15 cellular contexts compared by ENCODE assay signal in the genomic region with DNA sequence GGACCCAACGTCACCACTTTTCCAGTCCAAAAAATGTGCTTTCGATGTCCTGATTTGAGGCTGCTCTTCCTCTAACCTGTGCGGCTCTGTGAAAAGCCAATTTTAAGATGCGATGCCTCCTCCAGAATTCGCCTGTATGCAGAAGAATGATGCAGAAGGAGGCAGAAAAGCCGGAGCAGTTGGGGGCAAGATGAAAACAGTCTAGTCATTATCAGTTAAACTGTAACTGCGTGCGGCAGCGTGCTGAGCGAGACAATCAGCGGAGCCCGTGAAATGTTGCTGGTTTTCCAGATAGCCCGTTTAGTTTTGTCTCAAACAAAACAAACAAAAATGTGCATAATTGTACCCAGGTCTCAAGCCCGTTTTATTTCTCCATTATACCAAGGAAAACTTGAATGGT.
DNase-seq lines count a peak whose midpoint lies in the region; ATAC-seq, FAIRE-seq and TF ChIP-seq lines count a peak whose summit lies in the region.
"Had no signal": no experiment of that assay in that cellular context is flagged by ENCODE, and none has a peak within 500 bp of the region (broad histone marks: within the 10 kb centered on the region; RNA-seq: fewer than 3 reads in every experiment).

No MANE protein-coding gene starts in this region.

- TF ChIP-seq POLR2A in HepG2 (IDR thresholded peaks at IDR 0.05; ENCODE audit: insufficient read depth in 1 of 2, low read depth in 2 of 2, low read length in 2 of 2), result no peak
- no peak for TF ChIP-seq POLR2A in right lobe of liver (IDR thresholded peaks at IDR 0.05)

- CTCF ChIA-PET in HepG2 (lab: Yijun Ruan, JAX; ENCODE audit: low intra/inter-chr PET ratio, low total read pairs), result interaction anchor here (1.0 to 1.7 kb wide), 3 partner anchors 19 to 792 kb away, joined by 3 to 14 read pairs (median 5); no protein-coding TSS in a partner anchor
- CTCF ChIA-PET in HEK293T (lab: Yijun Ruan, JAX), result no interaction called here

- TF ChIP-seq CTCF in HepG2 (CRISPR knock-in tag; IDR thresholded peaks at IDR 0.05), result no peak
- TF ChIP-seq CTCF in right lobe of liver (IDR thresholded peaks at IDR 0.05), result no peak
- TF ChIP-seq CTCF in astrocyte of the cerebellum (IDR thresholded peaks at IDR 0.05; ENCODE audit: low read depth, low read length, missing control alignments), result no peak
- TF ChIP-seq CTCF in smooth muscle cell (IDR thresholded peaks at IDR 0.05; ENCODE audit: borderline replicate concordance, insufficient read depth, poor library complexity, severe bottlenecking), result no peak

- no peak overlapping the region for H3K9ac ChIP-seq in HepG2 (ENCODE audit: insufficient read depth, low read depth, low read length)
- H3K9ac ChIP-seq in smooth muscle cell (ENCODE audit: low read depth), result no peak overlapping the region

- H3K79me2 ChIP-seq in HepG2 (ENCODE audit: insufficient read depth, low read length) (no peaks in the 10 kb centered on the region), smooth muscle cell (ENCODE audit: low read depth) (no peaks in the 10 kb centered on the region)

- H3K4me1 ChIP-seq in HepG2 (ENCODE audit: insufficient read depth, low read length) (peaks cover 16% of the 10 kb centered on the region), right lobe of liver (no peaks in the 10 kb centered on the region), smooth muscle cell (ENCODE audit: low read depth) (peaks cover 16% of the 10 kb centered on the region)

- WGBS in HepG2 (ENCODE audit: low lambda C conversion rate), result 9% methylated on average over 14 of the region's 14 CpGs
- WGBS in right lobe of liver (ENCODE audit: insufficient coverage, low coverage, low lambda C conversion rate, missing lambda C conversion rate), result 43% methylated on average over 14 of the region's 14 CpGs
- 47% methylated on average over 14 of the region's 14 CpGs for WGBS in smooth muscle cell (ENCODE audit: low lambda C conversion rate)

- in situ Hi-C loops in HepG2 (cut with HindIII; ENCODE audit: extremely low pct_ligation_motif_present, low pct_unique_long_range_greater_than_20kb) (no loop called here), astrocyte of the cerebellum (cut with HindIII; ENCODE audit: low sequenced_read_pairs) (no loop called here)

- POLR2A ChIA-PET in HepG2 (lab: Yijun Ruan, JAX), result no interaction called here
- POLR2A ChIA-PET in HEK293T (lab: Yijun Ruan, JAX), result no interaction called here

- H3F3A ChIP-seq in smooth muscle cell (ENCODE audit: low read depth), result peaks cover 5% of the 10 kb centered on the region

- TF ChIP-seq EP300 in HepG2 (IDR thresholded peaks at IDR 0.05; ENCODE audit: low read depth in 2 of 2, low read length in 2 of 2) (no peak), HepG2 (CRISPR knock-in tag; IDR thresholded peaks at IDR 0.05; ENCODE audit: borderline replicate concordance) (no peak)

- DNase-seq in DMS53 (lab: John Stamatoyannopoulos, UW) (peak; percentile 25), DMS53 treated with DMSO at 0.1 percent for 48 hours (lab: John Stamatoyannopoulos, UW; ENCODE audit: unreplicated experiment) (no peak), HepG2 (ENCODE audit: low spot score) (no peak), right lobe of liver (no peak), astrocyte of the cerebellum (ENCODE audit: low read depth) (no peak), smooth muscle cell (lab: John Stamatoyannopoulos, UW; ENCODE audit: unreplicated experiment) (no peak), HEK293T (ENCODE audit: extremely low spot score) (no peak), NCI-H1436 treated with DMSO at 0.1 percent for 48 hours (lab: John Stamatoyannopoulos, UW) (no peak)
- DNase-seq: CD4-positive, alpha-beta T cell; GDM1; HFFc6 had no signal

- H3K4me3 ChIP-seq in HepG2 (replicated peaks in 1 of 3; ENCODE audit: insufficient read depth in 1 of 3, low read depth in 2 of 3, low read length in 3 of 3) (peak overlapping the region in 2 of 3 experiments; percentile 48 to 62; a peak in 4 of 6 replicates), right lobe of liver (no peak overlapping the region), astrocyte of the cerebellum (ENCODE audit: low read depth, low read length) (peak overlapping the region; percentile 7), smooth muscle cell (no peak overlapping the region)
- H3K4me3 ChIP-seq: HAP-1 had no signal

- H3K9me3 ChIP-seq in HepG2 (ENCODE audit: low read length) (no peaks in the 10 kb centered on the region), right lobe of liver (no peaks in the 10 kb centered on the region), smooth muscle cell (replicated peaks; ENCODE audit: low read depth) (no peaks in the 10 kb centered on the region)
- H3K9me3 ChIP-seq: HAP-1 had no signal

- TF ChIP-seq RAD21 in HepG2 (CRISPR knock-in tag; IDR thresholded peaks at IDR 0.05), result no peak

- H3K27me3 ChIP-seq in HepG2 (ENCODE audit: control insufficient read depth in 1 of 2, insufficient read depth in 2 of 2, low read length in 2 of 2) (peaks cover 0 to 8% of the 10 kb centered on the region in 2 experiments; a peak in 1 of 5 replicates), right lobe of liver (no peaks in the 10 kb centered on the region), smooth muscle cell (ENCODE audit: low read depth) (no peaks in the 10 kb centered on the region)

- H2AFZ ChIP-seq in HepG2 (ENCODE audit: low read length) (no peak overlapping the region), smooth muscle cell (ENCODE audit: low read depth) (peak overlapping the region; percentile 1)

- intact Hi-C loops in HepG2 (cut with micrococcal nuclease; ENCODE audit: unreplicated experiment), result loop anchor here (10.0 kb wide), 1 partner anchor 150 kb away; no protein-coding TSS in a partner anchor
- intact Hi-C loops in right lobe of liver (cut with DNase I), result loop anchor here (5.0 to 10.0 kb wide), 2 partner anchors 790 to 793 kb away; no protein-coding TSS in a partner anchor

- ATAC-seq in HepG2 (peak; percentile 49), right lobe of liver (no peak)

- no peak overlapping the region for H3K27ac ChIP-seq in HepG2 (ENCODE audit: extremely low read length, insufficient read depth, low read length)
- H3K27ac ChIP-seq in right lobe of liver, result no peak overlapping the region
- no peak overlapping the region for H3K27ac ChIP-seq in smooth muscle cell (ENCODE audit: low read depth)
- H3K27ac ChIP-seq: 22Rv1, HL-60 had no signal

- FAIRE-seq in HepG2 (lab: Jason Lieb, UNC), result no peak
- FAIRE-seq: GM12892 had no signal

- no TSS peak for BruUV-seq in HepG2 (replicated peaks; lab: Mats Ljungman, UMichigan)

- H3K4me2 ChIP-seq in HepG2 (ENCODE audit: low read depth, low read length) (peak overlapping the region; percentile 92), smooth muscle cell (peak overlapping the region; percentile 11)

- H3K36me3 ChIP-seq in HepG2 (replicated peaks in 1 of 2; ENCODE audit: control insufficient read depth in 1 of 2, insufficient read depth in 2 of 2, low read length in 2 of 2) (no peaks in the 10 kb centered on the region), right lobe of liver (no peaks in the 10 kb centered on the region), smooth muscle cell (ENCODE audit: low read depth) (no peaks in the 10 kb centered on the region)
- H3K36me3 ChIP-seq: HAP-1 had no signal

- H4K20me1 ChIP-seq in HepG2 (ENCODE audit: insufficient read depth, low read length), result no peaks in the 10 kb centered on the region
- no peaks in the 10 kb centered on the region for H4K20me1 ChIP-seq in smooth muscle cell (ENCODE audit: low read depth)

TF ChIP-seq in HepG2, 621 proteins besides CTCF, POLR2A, EP300 and RAD21:
- peak; percentile 9; the same call in 1 of the 2 replicates for TF ChIP-seq NFE2L2 (IDR thresholded peaks at IDR 0.05; ENCODE audit: low read length)
- peak; percentile 71; the same call in 1 of the 2 replicates for TF ChIP-seq NFE2 (CRISPR knock-in tag; IDR thresholded peaks at IDR 0.05)
- TF ChIP-seq, protein P1, sequence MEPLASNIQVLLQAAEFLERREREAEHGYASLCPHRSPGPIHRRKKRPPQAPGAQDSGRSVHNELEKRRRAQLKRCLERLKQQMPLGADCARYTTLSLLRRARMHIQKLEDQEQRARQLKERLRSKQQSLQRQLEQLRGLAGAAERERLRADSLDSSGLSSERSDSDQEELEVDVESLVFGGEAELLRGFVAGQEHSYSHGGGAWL (CRISPR knock-in tag; IDR thresholded peaks at IDR 0.05), result no peak
TF ChIP-seq in HepG2: peak in this region for 2.

TF ChIP-seq in HEK293T, 16 proteins besides CTCF, POLR2A, EP300 and RAD21:
- TF ChIP-seq ARNT (IDR thresholded peaks at IDR 0.05) (no peak), LEF1 (IDR thresholded peaks at IDR 0.05; ENCODE audit: borderline replicate concordance) (no peak), NFRKB (IDR thresholded peaks at IDR 0.05) (no peak), CTBP1 (IDR thresholded peaks at IDR 0.05; ENCODE audit: borderline replicate concordance) (no peak), SUZ12 (IDR thresholded peaks at IDR 0.05) (no peak), TARDBP (IDR thresholded peaks at IDR 0.05) (no peak), BHLHE40 (IDR thresholded peaks at IDR 0.05; ENCODE audit: borderline replicate concordance) (no peak), SP1 (IDR thresholded peaks at IDR 0.05) (no peak), ELF4 (IDR thresholded peaks at IDR 0.05) (no peak), FOXM1 (IDR thresholded peaks at IDR 0.05; ENCODE audit: borderline replicate concordance) (no peak), L3MBTL2 (conservative IDR thresholded peaks at IDR 0.05) (no peak)
- TF ChIP-seq, protein P2, sequence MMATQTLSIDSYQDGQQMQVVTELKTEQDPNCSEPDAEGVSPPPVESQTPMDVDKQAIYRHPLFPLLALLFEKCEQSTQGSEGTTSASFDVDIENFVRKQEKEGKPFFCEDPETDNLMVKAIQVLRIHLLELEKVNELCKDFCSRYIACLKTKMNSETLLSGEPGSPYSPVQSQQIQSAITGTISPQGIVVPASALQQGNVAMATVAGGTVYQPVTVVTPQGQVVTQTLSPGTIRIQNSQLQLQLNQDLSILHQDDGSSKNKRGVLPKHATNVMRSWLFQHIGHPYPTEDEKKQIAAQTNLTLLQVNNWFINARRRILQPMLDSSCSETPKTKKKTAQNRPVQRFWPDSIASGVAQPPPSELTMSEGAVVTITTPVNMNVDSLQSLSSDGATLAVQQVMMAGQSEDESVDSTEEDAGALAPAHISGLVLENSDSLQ (IDR thresholded peaks at IDR 0.05), result no peak
TF ChIP-seq in HEK293T: peak in this region for 0.

Comparison
In these comparisons a context has a peak if more than half of its experiments do, and no peak if none do; other contexts are left out.
1. H3K4me3 ChIP-seq: peak in HepG2 (2 of 3) and astrocyte of the cerebellum (single experiment); none in right lobe of liver (0 of 3) and smooth muscle cell (single experiment).